ENCODE assay signal across 18 cellular contexts in genomic region chr11:121740902-121741301, GRCh38.
DNase-seq lines count a peak whose midpoint lies in the region; TF ChIP-seq lines count a peak whose summit lies in the region.
"Had no signal": no experiment of that assay in that cellular context is flagged by ENCODE, and none has a peak within 500 bp of the region (broad histone marks: within the 10 kb centered on the region; RNA-seq: fewer than 3 reads in every experiment).

No MANE protein-coding gene starts in this region.

- TF ChIP-seq EP300 in tibial nerve (IDR thresholded peaks at IDR 0.05): no peak

- no peaks in the 10 kb centered on the region for H4K20me1 ChIP-seq in osteoblast (ENCODE audit: insufficient read depth, low read length)
- H4K20me1 ChIP-seq: BLaER1 treated with 17β-estradiol and CSF1 and Interleukin-3, amounts not matched to agents 10 nM and 100 nM had no signal

- WGBS in esophagus squamous epithelium, 2 donors: 59 to 69% methylated on average over 1 of the region's 1 CpG
- WGBS in tibial nerve, 2 donors: 60 to 61% methylated on average over 1 of the region's 1 CpG

- H3K4me3 ChIP-seq in esophagus squamous epithelium (no peak overlapping the region), osteoblast (ENCODE audit: insufficient read depth, low read length) (no peak overlapping the region), tibial nerve (no peak overlapping the region), MG63 (no peak overlapping the region)
- H3K4me3 ChIP-seq: BLaER1 treated with 17β-estradiol and CSF1 and Interleukin-3, amounts not matched to agents 10 nM and 100 nM had no signal

- intact Hi-C loops in esophagus squamous epithelium (cut with DNase I): no loop called here

- TF ChIP-seq CTCF in esophagus squamous epithelium (IDR thresholded peaks at IDR 0.05) (no peak), osteoblast (IDR thresholded peaks at IDR 0.05; ENCODE audit: extremely low read depth, low read depth, low read length) (no peak), tibial nerve (IDR thresholded peaks at IDR 0.05) (no peak)

- peak overlapping the region; percentile 41 for H2AFZ ChIP-seq in osteoblast (ENCODE audit: low read length)

- no peaks in the 10 kb centered on the region for H3K79me2 ChIP-seq in osteoblast (ENCODE audit: insufficient read depth, low read length)

- H3K36me3 ChIP-seq in esophagus squamous epithelium: no peaks in the 10 kb centered on the region
- no peaks in the 10 kb centered on the region for H3K36me3 ChIP-seq in osteoblast (ENCODE audit: insufficient read depth, low read length)
- no peaks in the 10 kb centered on the region for H3K36me3 ChIP-seq in tibial nerve
- no peaks in the 10 kb centered on the region for H3K36me3 ChIP-seq in MG63
- H3K36me3 ChIP-seq: BLaER1 treated with 17β-estradiol and CSF1 and Interleukin-3, amounts not matched to agents 10 nM and 100 nM had no signal

- peak overlapping the region; percentile 10 to 87 (median 69) for H3K27ac ChIP-seq in esophagus squamous epithelium
- no peak overlapping the region for H3K27ac ChIP-seq in osteoblast (ENCODE audit: low read depth, low read length)
- peak overlapping the region; percentile 67 to 95 (median 88) for H3K27ac ChIP-seq in tibial nerve
- H3K27ac ChIP-seq: 22Rv1; BLaER1 treated with 17β-estradiol and CSF1 and Interleukin-3, amounts not matched to agents 10 nM and 100 nM; VCaP had no signal

- TF ChIP-seq POLR2A in esophagus squamous epithelium (IDR thresholded peaks at IDR 0.05) (no peak), tibial nerve (IDR thresholded peaks at IDR 0.05) (no peak)

- H3K4me2 ChIP-seq in osteoblast (ENCODE audit: insufficient read depth, low read length): no peak overlapping the region
- H3K4me2 ChIP-seq: BLaER1 treated with 17β-estradiol and CSF1 and Interleukin-3, amounts not matched to agents 10 nM and 100 nM had no signal

- DNase-seq in DMS 273 treated with DMSO at 0.1 percent for 48 hours (lab: John Stamatoyannopoulos, UW) (peak; percentile 18), DMS 273 (lab: John Stamatoyannopoulos, UW; ENCODE audit: unreplicated experiment) (no peak), esophagus squamous epithelium (lab: John Stamatoyannopoulos, UW) (no peak), osteoblast (ENCODE audit: insufficient read length, low spot score, missing footprints) (no peak), tibial nerve (ENCODE audit: low spot score in 2 of 2) (no peak), MG63 (no peak), NCI-H1092 treated with DMSO at 0.1 percent for 48 hours (lab: John Stamatoyannopoulos, UW) (no peak), AML-193 (lab: John Stamatoyannopoulos, UW) (no peak)
- DNase-seq: activated CD8-positive, alpha-beta T cell treated with anti-CD3 and anti-CD28 coated beads for 36 hours; Kasumi-1; NCI-H1436; NCI-H446; stimulated activated CD4-positive, alpha-beta T cell treated with anti-CD3 and anti-CD28 coated beads, Interleukin-15, amount 100 ng/mL, for 24 hours; stimulated activated naive CD8-positive, alpha-beta T cell treated with anti-CD3 and anti-CD28 coated beads, Interleukin-15, amount 100 ng/mL, for 72 hours; T-helper 1 cell had no signal

- H3K4me1 ChIP-seq in esophagus squamous epithelium (peaks cover 0 to 15% (median 8%) of the 10 kb centered on the region in 3 donors), osteoblast (ENCODE audit: insufficient read depth, low read length) (peaks cover 8% of the 10 kb centered on the region), tibial nerve (peaks cover 3 to 34% (median 16%) of the 10 kb centered on the region in 4 donors)
- H3K4me1 ChIP-seq: BLaER1 treated with 17β-estradiol and CSF1 and Interleukin-3, amounts not matched to agents 10 nM and 100 nM had no signal

- H3K9me3 ChIP-seq in esophagus squamous epithelium: no peaks in the 10 kb centered on the region
- no peaks in the 10 kb centered on the region for H3K9me3 ChIP-seq in osteoblast (ENCODE audit: low read depth, low read length)
- H3K9me3 ChIP-seq in tibial nerve: peaks cover 0 to 12% (median 0%) of the 10 kb centered on the region in 4 donors
- H3K9me3 ChIP-seq in MG63: peaks cover 5% of the 10 kb centered on the region

- H3K27me3 ChIP-seq in esophagus squamous epithelium (no peaks in the 10 kb centered on the region), osteoblast (ENCODE audit: insufficient read depth, low read length) (no peaks in the 10 kb centered on the region), tibial nerve (no peaks in the 10 kb centered on the region), MG63 (no peaks in the 10 kb centered on the region)
- H3K27me3 ChIP-seq: BLaER1 treated with 17β-estradiol and CSF1 and Interleukin-3, amounts not matched to agents 10 nM and 100 nM had no signal
